Comparison of ENCODE assay signal across 28 cellular contexts in genomic region chr4:85250852-85251251, GRCh38.
"Had no signal": no experiment of that assay in that cellular context is flagged by ENCODE, and none has a peak within 500 bp of the region (broad histone marks: within the 10 kb centered on the region; RNA-seq: fewer than 3 reads in every experiment).

No MANE protein-coding gene starts in this region.

- H3K27ac ChIP-seq: coronary artery, dorsolateral prefrontal cortex, epithelial cell of prostate, esophagus squamous epithelium, gastrocnemius medialis, heart right ventricle, left lung, lower lobe of right lung had no signal

- ATAC-seq: esophagus mucosa, gastrocnemius medialis, heart right ventricle, left cardiac atrium, left lung, left ventricle myocardium superior, lower lobe of right lung, mucosa of descending colon had no signal

- H3K4me3 ChIP-seq: coronary artery, dorsolateral prefrontal cortex, esophagus squamous epithelium, gastrocnemius medialis, heart right ventricle, left lung, lower lobe of right lung, mucosa of descending colon had no signal

- FAIRE-seq: colon, endometrium, islet of Langerhans, keratinocyte had no signal

- H3K9me3 ChIP-seq: mucosa of descending colon had no signal

- DNase-seq: dermis blood vessel endothelial cell; dorsolateral prefrontal cortex; effector CD4-positive, alpha-beta T cell; effector memory CD4-positive, alpha-beta T cell; erythroblast; esophagus squamous epithelium; foreskin fibroblast; foreskin melanocyte; gastrocnemius medialis; glutamatergic neuron; head of caudate nucleus; heart right ventricle; hippocampal formation; left cardiac atrium; left lung; left ventricle myocardium superior; lower lobe of right lung; mesenchymal stem cell; mucosa of descending colon; naive B cell had no signal

- H3K27me3 ChIP-seq: dorsolateral prefrontal cortex, esophagus squamous epithelium, gastrocnemius medialis, heart right ventricle, left lung had no signal

- H3K4me1 Mint-ChIP-seq: mesothelial cell of epicardium, naive B cell had no signal

- H3K36me3 ChIP-seq: esophagus squamous epithelium, gastrocnemius medialis, heart right ventricle, left lung, lower lobe of right lung had no signal

- H3K27ac Mint-ChIP-seq: mesothelial cell of epicardium, naive B cell had no signal

- H3K4me3 Mint-ChIP-seq: mesothelial cell of epicardium, naive B cell had no signal

- H3K4me1 ChIP-seq: esophagus squamous epithelium, gastrocnemius medialis, heart right ventricle, left lung, lower lobe of right lung had no signal
